In genomic region chr1:18738617-18739016, GRCh38 we compare ENCODE assay signal across 33 cellular contexts.
"Had no signal": no experiment of that assay in that cellular context is flagged by ENCODE, and none has a peak within 500 bp of the region (broad histone marks: within the 10 kb centered on the region; RNA-seq: fewer than 3 reads in every experiment).

No MANE protein-coding gene starts in this region.

- ATAC-seq: activated CD8-positive, alpha-beta T cell treated with anti-CD3 and anti-CD28 coated beads for 36 hours; activated T-cell treated with anti-CD3 and anti-CD28 coated beads, Interleukin-2, amount 50 U/mL, for 72 hours; activated T-helper 17 cell treated with anti-CD3 and anti-CD28 coated beads, Interleukin-2, amount 50 U/mL, for 72 hours; PC-3; Right ventricle myocardium inferior; SK-N-SH treated with all-trans-retinoic acid at 6 μM for 48 hours had no signal

- DNase-seq: activated CD4-positive, alpha-beta T cell treated with anti-CD3 and anti-CD28 coated beads, Interleukin-2, amount 10 ng/mL, durations not matched to agents 24 days and 14 days; activated CD4-positive, alpha-beta T cell treated with anti-CD3 and anti-CD28 coated beads, Interleukin-2, amount 50 U/mL, for 4 hours; activated CD8-positive, alpha-beta T cell treated with anti-CD3 and anti-CD28 coated beads for 36 hours; activated effector memory CD4-positive, alpha-beta T cell treated with anti-CD3 and anti-CD28 coated beads, Interleukin-2, amount 50 U/mL, for 16 hours; activated naive CD4-positive, alpha-beta T cell; activated naive CD4-positive, alpha-beta T cell treated with anti-CD3 and anti-CD28 coated beads, Interleukin-2, amount 50 U/mL, for 16 hours; activated naive CD8-positive, alpha-beta T cell treated with anti-CD3 and anti-CD28 coated beads for 36 hours; activated T-cell treated with anti-CD3 and anti-CD28 coated beads, Interleukin-2, amount 50 U/mL, for 1 hour; activated T-cell treated with anti-CD3 and anti-CD28 coated beads, Interleukin-2, amount 50 U/mL, for 72 hours; amniotic stem cell; caudate nucleus; Kasumi-1; KG1; MG63; NCI-H1048; NCI-H1436 treated with DMSO at 0.1 percent for 48 hours; NCI-H1694 treated with DMSO at 0.1 percent for 48 hours; NCI-H2171; NCI-H510A; NCI-H526; NCI-H748 treated with DMSO at 0.1 percent for 48 hours; NK-92 treated with Interleukin-12 subunit alpha and Interleukin-12 subunit beta, amount 100 ng/mL, for 24 hours; PC-3; Peyer's patch; RPMI8226; SIG-M5; T1000; WERI-Rb-1 had no signal

- H3K9me3 ChIP-seq: ascending aorta, breast epithelium, MG63, Peyer's patch had no signal

- H3K4me1 ChIP-seq: ascending aorta, breast epithelium, Peyer's patch had no signal

- H3K27me3 ChIP-seq: ascending aorta, MG63, Peyer's patch had no signal

- H3K27me3 Mint-ChIP-seq: activated CD4-positive, alpha-beta T cell treated with anti-CD3 and anti-CD28 coated beads, Interleukin-2, amount 10 ng/mL, durations not matched to agents 24 days and 14 days had no signal

- H3K27ac Mint-ChIP-seq: activated CD4-positive, alpha-beta T cell treated with anti-CD3 and anti-CD28 coated beads, Interleukin-2, amount 10 ng/mL, durations not matched to agents 24 days and 14 days; activated CD8-positive, alpha-beta T cell treated with anti-CD3 and anti-CD28 coated beads for 36 hours; activated naive CD8-positive, alpha-beta T cell treated with anti-CD3 and anti-CD28 coated beads for 36 hours; activated T-cell treated with anti-CD3 and anti-CD28 coated beads, Interleukin-2, amount 50 U/mL, for 72 hours; activated T-helper 17 cell treated with anti-CD3 and anti-CD28 coated beads, Interleukin-2, amount 50 U/mL, for 72 hours had no signal

- H3K36me3 Mint-ChIP-seq: activated naive CD8-positive, alpha-beta T cell treated with anti-CD3 and anti-CD28 coated beads for 36 hours had no signal

- H3K36me3 ChIP-seq: ascending aorta, breast epithelium, MG63, Peyer's patch, WERI-Rb-1 had no signal

- H3K4me3 ChIP-seq: ascending aorta, breast epithelium, MG63, Peyer's patch had no signal

- H3K4me1 Mint-ChIP-seq: activated CD4-positive, alpha-beta T cell treated with anti-CD3 and anti-CD28 coated beads, Interleukin-2, amount 10 ng/mL, durations not matched to agents 24 days and 14 days; activated naive CD8-positive, alpha-beta T cell treated with anti-CD3 and anti-CD28 coated beads for 36 hours; activated T-helper 17 cell treated with anti-CD3 and anti-CD28 coated beads, Interleukin-2, amount 50 U/mL, for 72 hours had no signal

- H3K9me3 Mint-ChIP-seq: activated CD4-positive, alpha-beta T cell treated with anti-CD3 and anti-CD28 coated beads, Interleukin-2, amount 10 ng/mL, durations not matched to agents 24 days and 14 days; activated CD8-positive, alpha-beta T cell treated with anti-CD3 and anti-CD28 coated beads for 36 hours; activated naive CD8-positive, alpha-beta T cell treated with anti-CD3 and anti-CD28 coated beads for 36 hours; activated T-cell treated with anti-CD3 and anti-CD28 coated beads, Interleukin-2, amount 50 U/mL, for 72 hours; activated T-helper 17 cell treated with anti-CD3 and anti-CD28 coated beads, Interleukin-2, amount 50 U/mL, for 72 hours had no signal

- H3K4me3 Mint-ChIP-seq: activated CD4-positive, alpha-beta T cell treated with anti-CD3 and anti-CD28 coated beads, Interleukin-2, amount 10 ng/mL, durations not matched to agents 24 days and 14 days; activated CD8-positive, alpha-beta T cell treated with anti-CD3 and anti-CD28 coated beads for 36 hours; activated naive CD8-positive, alpha-beta T cell treated with anti-CD3 and anti-CD28 coated beads for 36 hours; activated T-cell treated with anti-CD3 and anti-CD28 coated beads, Interleukin-2, amount 50 U/mL, for 72 hours; activated T-helper 17 cell treated with anti-CD3 and anti-CD28 coated beads, Interleukin-2, amount 50 U/mL, for 72 hours had no signal

- H3K27ac ChIP-seq: ascending aorta, breast epithelium, Peyer's patch, WERI-Rb-1 had no signal
